9 cellular contexts compared by ENCODE assay signal in genomic region chr12:52202361-52203078, GRCh38. TPM values are rescaled to one million over a fixed set of nuclear protein-coding genes. Genes with fewer than 3 reads are reported as not detected.
DNase-seq lines count a peak whose midpoint lies in the region; ATAC-seq and TF ChIP-seq lines count a peak whose summit lies in the region.
"Had no signal": no experiment of that assay in that cellular context is flagged by ENCODE, and none has a peak within 500 bp of the region (broad histone marks: within the 10 kb centered on the region; RNA-seq: fewer than 3 reads in every experiment).

No MANE protein-coding gene starts in this region.

- H3K4me1 ChIP-seq in BLaER1 treated with 17β-estradiol and CSF1 and Interleukin-3, amounts not matched to agents 10 nM and 100 nM = peaks cover 67 to 95% (median 81%) of the 10 kb centered on the region in 10 experiments

- H3K9me3 Mint-ChIP-seq in HFFc6 (no peaks in the 10 kb centered on the region), neural crest cell (no peaks in the 10 kb centered on the region)
- no peaks in the 10 kb centered on the region for H3K9me3 Mint-ChIP-seq in activated naive CD8-positive, alpha-beta T cell treated with anti-CD3 and anti-CD28 coated beads for 36 hours

- H3K9ac ChIP-seq in BLaER1 treated with 17β-estradiol and CSF1 and Interleukin-3, amounts not matched to agents 10 nM and 100 nM = peak overlapping the region in 10 of 11 experiments; percentile 61 to 83 (median 74); a peak in 20 of 22 replicates

- no peaks in the 10 kb centered on the region for H3K9me3 ChIP-seq in BLaER1 treated with 17β-estradiol and CSF1 and Interleukin-3, amounts not matched to agents 10 nM and 100 nM (replicated peaks in 1 of 11)

- no peak for ATAC-seq in GM18498 (IDR thresholded peaks at IDR 0.05; ENCODE audit: unreplicated experiment)
- no peak for ATAC-seq in GM18867 (IDR thresholded peaks at IDR 0.05; ENCODE audit: unreplicated experiment)
- no peak for ATAC-seq in HG03354 (IDR thresholded peaks at IDR 0.05; ENCODE audit: poor library complexity, severe bottlenecking, unreplicated experiment)

- TF ChIP-seq CTCF in HFFc6 (IDR thresholded peaks at IDR 0.05) (no peak), neural crest cell (conservative IDR thresholded peaks at IDR 0.05) (no peak)

- no peaks in the 10 kb centered on the region; the same call in 1 of the 2 replicates for H3K27me3 Mint-ChIP-seq in HFFc6 (ENCODE audit: insufficient read depth)
- H3K27me3 Mint-ChIP-seq in activated naive CD8-positive, alpha-beta T cell treated with anti-CD3 and anti-CD28 coated beads for 36 hours = peaks cover 10% of the 10 kb centered on the region
- peaks cover 7% of the 10 kb centered on the region for H3K27me3 Mint-ChIP-seq in neural crest cell (ENCODE audit: low read depth)

- H3K4me2 ChIP-seq in BLaER1 treated with 17β-estradiol and CSF1 and Interleukin-3, amounts not matched to agents 10 nM and 100 nM = peak overlapping the region; percentile 74 to 99 (median 89)

- H3K36me3 Mint-ChIP-seq in HFFc6 (ENCODE audit: low read depth) (no peaks in the 10 kb centered on the region), neural crest cell (ENCODE audit: low read depth) (no peaks in the 10 kb centered on the region)
- H3K36me3 Mint-ChIP-seq in activated naive CD8-positive, alpha-beta T cell treated with anti-CD3 and anti-CD28 coated beads for 36 hours = no peaks in the 10 kb centered on the region

- peak overlapping the region; percentile 95 for H3K27ac Mint-ChIP-seq in HFFc6
- peak overlapping the region; percentile 3 for H3K27ac Mint-ChIP-seq in activated naive CD8-positive, alpha-beta T cell treated with anti-CD3 and anti-CD28 coated beads for 36 hours
- peak overlapping the region; percentile 96 for H3K27ac Mint-ChIP-seq in neural crest cell (ENCODE audit: unreplicated experiment)

- H3K4me3 Mint-ChIP-seq in HFFc6 (peak overlapping the region; percentile 71), neural crest cell (no peak overlapping the region)
- no peak overlapping the region for H3K4me3 Mint-ChIP-seq in activated naive CD8-positive, alpha-beta T cell treated with anti-CD3 and anti-CD28 coated beads for 36 hours

- DNase-seq in HFFc6 (no peak), neural crest cell (ENCODE audit: low read depth, low spot score) (no peak), DMS79 (lab: John Stamatoyannopoulos, UW) (no peak)
- DNase-seq in activated naive CD8-positive, alpha-beta T cell treated with anti-CD3 and anti-CD28 coated beads for 36 hours = no peak
- DNase-seq: NCI-H524 had no signal

- H3K4me3 ChIP-seq in BLaER1 treated with 17β-estradiol and CSF1 and Interleukin-3, amounts not matched to agents 10 nM and 100 nM = peak overlapping the region in 6 of 10 experiments; percentile 25 to 47 (median 38); a peak in 8 of 20 replicates

- H3K4me1 Mint-ChIP-seq in HFFc6 (ENCODE audit: low read depth) (peaks cover 78% of the 10 kb centered on the region), neural crest cell (peaks cover 15% of the 10 kb centered on the region)
- H3K4me1 Mint-ChIP-seq in activated naive CD8-positive, alpha-beta T cell treated with anti-CD3 and anti-CD28 coated beads for 36 hours = peaks cover 7% of the 10 kb centered on the region

- peak overlapping the region; percentile 31 to 97 (median 93) for H3K27ac ChIP-seq in BLaER1 treated with 17β-estradiol and CSF1 and Interleukin-3, amounts not matched to agents 10 nM and 100 nM

- H4K20me1 ChIP-seq in BLaER1 treated with 17β-estradiol and CSF1 and Interleukin-3, amounts not matched to agents 10 nM and 100 nM = no peaks in the 10 kb centered on the region

- H3K36me3 ChIP-seq in BLaER1 treated with 17β-estradiol and CSF1 and Interleukin-3, amounts not matched to agents 10 nM and 100 nM = no peaks in the 10 kb centered on the region

- H3K27me3 ChIP-seq in BLaER1 treated with 17β-estradiol and CSF1 and Interleukin-3, amounts not matched to agents 10 nM and 100 nM = no peaks in the 10 kb centered on the region

RNA-seq across cellular contexts. Expression of gene KRT80, which starts 10.7 kb away (rescaled TPM):
- 1 to 10 TPM; 2.3 to 3.7 (median 2.8) TPM for total RNA-seq in HFFc6 (2021; fragmentation: NEBNext Ultra II Directional; extraction: Animal tissue kit (Norgen Biotek cat#: 25700))
- total RNA-seq in activated naive CD8-positive, alpha-beta T cell treated with anti-CD3 and anti-CD28 coated beads for 36 hours = not detected
- total RNA-seq in neural crest cell = not detected in 2 replicates

RNA-seq across cellular contexts. Expression of gene KRT7, which starts 30.5 kb away (rescaled TPM):
- 100 to 1,000 TPM in 2 of 6 experiments, 10 to 100 TPM in 4; 62.7 to 379 (median 67.5) TPM for total RNA-seq in HFFc6 (2021; fragmentation: NEBNext Ultra II Directional; extraction: Animal tissue kit (Norgen Biotek cat#: 25700))
- 1 to 10 TPM; 2.4 to 6.5 TPM for total RNA-seq in activated naive CD8-positive, alpha-beta T cell treated with anti-CD3 and anti-CD28 coated beads for 36 hours
- total RNA-seq in neural crest cell = not detected in 2 replicates

Comparison
In these comparisons a context has a peak if more than half of its experiments do, and no peak if none do; other contexts are left out.
1. H3K27ac Mint-ChIP-seq: peak in every context shown above with its lines; median percentile 96 in neural crest cell; 95 in HFFc6; 3 in activated naive CD8-positive, alpha-beta T cell treated with anti-CD3 and anti-CD28 coated beads for 36 hours.
2. RNA of gene KRT7, which starts 30.5 kb away (total RNA-seq): 62.7 to 379 TPM in HFFc6; 2.4 to 6.5 TPM in activated naive CD8-positive, alpha-beta T cell treated with anti-CD3 and anti-CD28 coated beads for 36 hours and not detected in neural crest cell; every median in the first group is over 4 times any median in the second.